In genomic region chr7:86846494-86847190, GRCh38 we compare ENCODE assay signal across 1 cellular context.
TF ChIP-seq lines count a peak whose summit lies in the region.

No MANE protein-coding gene starts in this region.

TF ChIP-seq in HepG2, 621 proteins besides CTCF, POLR2A, EP300 and RAD21 (continued from another document and continues in another):
- TF ChIP-seq EHMT2 (IDR thresholded peaks at IDR 0.05; ENCODE audit: borderline replicate concordance, low read depth, low read length) (no peak; the same call in 1 of the 2 replicates), EZH2 (conservative IDR thresholded peaks at IDR 0.05; ENCODE audit: low read depth, low read length) (no peak), ZNF496 (CRISPR knock-in tag; IDR thresholded peaks at IDR 0.05; ENCODE audit: insufficient replicate concordance) (no peak), TCF12 (IDR thresholded peaks at IDR 0.05) (no peak), TCF12 (CRISPR knock-in tag; IDR thresholded peaks at IDR 0.05) (no peak), ZNF607 (CRISPR knock-in tag; IDR thresholded peaks at IDR 0.05; ENCODE audit: borderline replicate concordance) (peak; percentile 59; the same call in 1 of the 2 replicates), FOXP4 (CRISPR knock-in tag; IDR thresholded peaks at IDR 0.05) (peak; percentile 72), NFKBIZ (CRISPR knock-in tag; IDR thresholded peaks at IDR 0.05) (0 out of 2 replicates have a peak, but pooled peaks have one; percentile 42), ZBTB7B (CRISPR knock-in tag; IDR thresholded peaks at IDR 0.05) (peak; percentile 68), ZNF678 (CRISPR knock-in tag; IDR thresholded peaks at IDR 0.05) (no peak), ZNF781 (CRISPR knock-in tag; IDR thresholded peaks at IDR 0.05; ENCODE audit: borderline replicate concordance, not compliant biosample characterization) (no peak), ZNF720 (CRISPR knock-in tag; IDR thresholded peaks at IDR 0.05) (no peak), TFDP2 (CRISPR knock-in tag; IDR thresholded peaks at IDR 0.05) (no peak), JDP2 (CRISPR knock-in tag; IDR thresholded peaks at IDR 0.05; ENCODE audit: borderline replicate concordance) (no peak), CHD2 (IDR thresholded peaks at IDR 0.05; ENCODE audit: low read depth, low read length) (no peak), KDM4B (CRISPR knock-in tag; IDR thresholded peaks at IDR 0.05) (no peak), FOXO4 (CRISPR knock-in tag; conservative IDR thresholded peaks at IDR 0.05) (no peak), ZNF501 (CRISPR knock-in tag; IDR thresholded peaks at IDR 0.05) (no peak), ETV5 (CRISPR knock-in tag; IDR thresholded peaks at IDR 0.05; ENCODE audit: borderline replicate concordance) (peak; percentile 79; the same call in 1 of the 2 replicates), MTA3 (CRISPR knock-in tag; IDR thresholded peaks at IDR 0.05) (no peak), ZNF883 (CRISPR knock-in tag; IDR thresholded peaks at IDR 0.05; ENCODE audit: not compliant biosample characterization) (no peak), MNT (IDR thresholded peaks at IDR 0.05) (no peak), MEIS1 (CRISPR knock-in tag; IDR thresholded peaks at IDR 0.05; ENCODE audit: borderline replicate concordance) (no peak), ZFP36L1 (CRISPR knock-in tag; IDR thresholded peaks at IDR 0.05) (no peak; the same call in 1 of the 2 replicates), ZNF383 (CRISPR knock-in tag; IDR thresholded peaks at IDR 0.05; ENCODE audit: borderline replicate concordance) (no peak), DNMT1 (CRISPR knock-in tag; IDR thresholded peaks at IDR 0.05) (no peak), PLSCR1 (CRISPR knock-in tag; IDR thresholded peaks at IDR 0.05; ENCODE audit: borderline replicate concordance) (no peak), ZNF235 (CRISPR knock-in tag; IDR thresholded peaks at IDR 0.05; ENCODE audit: borderline replicate concordance) (no peak), NPAS2 (CRISPR knock-in tag; IDR thresholded peaks at IDR 0.05; ENCODE audit: borderline replicate concordance) (no peak), NFIB (CRISPR knock-in tag; IDR thresholded peaks at IDR 0.05; ENCODE audit: borderline replicate concordance) (no peak), KLF11 (CRISPR knock-in tag; IDR thresholded peaks at IDR 0.05) (0 out of 2 replicates have a peak, but pooled peaks have one; percentile 77), HNRNPLL (IDR thresholded peaks at IDR 0.05; ENCODE audit: low read depth, low read length, poor library complexity, severe bottlenecking) (no peak), ZNF296 (CRISPR knock-in tag; conservative IDR thresholded peaks at IDR 0.05) (no peak), ZNF160 (CRISPR knock-in tag; IDR thresholded peaks at IDR 0.05) (no peak), ZNF709 (CRISPR knock-in tag; IDR thresholded peaks at IDR 0.05) (no peak), REL (CRISPR knock-in tag; conservative IDR thresholded peaks at IDR 0.05) (no peak), MTF2 (CRISPR knock-in tag; IDR thresholded peaks at IDR 0.05; ENCODE audit: borderline replicate concordance) (no peak), MXD1 (CRISPR knock-in tag; IDR thresholded peaks at IDR 0.05) (no peak), RXRA (CRISPR knock-in tag; IDR thresholded peaks at IDR 0.05) (peak; percentile 88; the same call in 1 of the 2 replicates), ZSCAN20 (CRISPR knock-in tag; IDR thresholded peaks at IDR 0.05; ENCODE audit: borderline replicate concordance) (no peak), ZNF589 (CRISPR knock-in tag; conservative IDR thresholded peaks at IDR 0.05) (no peak), ZNF816 (CRISPR knock-in tag; IDR thresholded peaks at IDR 0.05; ENCODE audit: borderline replicate concordance) (peak; percentile 49; the same call in 1 of the 2 replicates), MAF1 (CRISPR knock-in tag; IDR thresholded peaks at IDR 0.05; ENCODE audit: borderline replicate concordance) (no peak), ZNF597 (CRISPR knock-in tag; IDR thresholded peaks at IDR 0.05) (no peak), SIX4 (CRISPR knock-in tag; IDR thresholded peaks at IDR 0.05) (peak; percentile 68; the same call in 1 of the 2 replicates)
- TF ChIP-seq, protein P1, sequence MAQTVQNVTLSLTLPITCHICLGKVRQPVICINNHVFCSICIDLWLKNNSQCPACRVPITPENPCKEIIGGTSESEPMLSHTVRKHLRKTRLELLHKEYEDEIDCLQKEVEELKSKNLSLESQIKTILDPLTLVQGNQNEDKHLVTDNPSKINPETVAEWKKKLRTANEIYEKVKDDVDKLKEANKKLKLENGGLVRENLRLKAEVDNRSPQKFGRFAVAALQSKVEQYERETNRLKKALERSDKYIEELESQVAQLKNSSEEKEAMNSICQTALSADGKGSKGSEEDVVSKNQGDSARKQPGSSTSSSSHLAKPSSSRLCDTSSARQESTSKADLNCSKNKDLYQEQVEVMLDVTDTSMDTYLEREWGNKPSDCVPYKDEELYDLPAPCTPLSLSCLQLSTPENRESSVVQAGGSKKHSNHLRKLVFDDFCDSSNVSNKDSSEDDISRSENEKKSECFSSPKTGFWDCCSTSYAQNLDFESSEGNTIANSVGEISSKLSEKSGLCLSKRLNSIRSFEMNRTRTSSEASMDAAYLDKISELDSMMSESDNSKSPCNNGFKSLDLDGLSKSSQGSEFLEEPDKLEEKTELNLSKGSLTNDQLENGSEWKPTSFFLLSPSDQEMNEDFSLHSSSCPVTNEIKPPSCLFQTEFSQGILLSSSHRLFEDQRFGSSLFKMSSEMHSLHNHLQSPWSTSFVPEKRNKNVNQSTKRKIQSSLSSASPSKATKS (CRISPR knock-in tag; IDR thresholded peaks at IDR 0.05) = no peak
- TF ChIP-seq, protein P2, sequence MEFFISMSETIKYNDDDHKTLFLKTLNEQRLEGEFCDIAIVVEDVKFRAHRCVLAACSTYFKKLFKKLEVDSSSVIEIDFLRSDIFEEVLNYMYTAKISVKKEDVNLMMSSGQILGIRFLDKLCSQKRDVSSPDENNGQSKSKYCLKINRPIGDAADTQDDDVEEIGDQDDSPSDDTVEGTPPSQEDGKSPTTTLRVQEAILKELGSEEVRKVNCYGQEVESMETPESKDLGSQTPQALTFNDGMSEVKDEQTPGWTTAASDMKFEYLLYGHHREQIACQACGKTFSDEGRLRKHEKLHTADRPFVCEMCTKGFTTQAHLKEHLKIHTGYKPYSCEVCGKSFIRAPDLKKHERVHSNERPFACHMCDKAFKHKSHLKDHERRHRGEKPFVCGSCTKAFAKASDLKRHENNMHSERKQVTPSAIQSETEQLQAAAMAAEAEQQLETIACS (CRISPR knock-in tag; IDR thresholded peaks at IDR 0.05) = no peak
- TF ChIP-seq, protein P3, sequence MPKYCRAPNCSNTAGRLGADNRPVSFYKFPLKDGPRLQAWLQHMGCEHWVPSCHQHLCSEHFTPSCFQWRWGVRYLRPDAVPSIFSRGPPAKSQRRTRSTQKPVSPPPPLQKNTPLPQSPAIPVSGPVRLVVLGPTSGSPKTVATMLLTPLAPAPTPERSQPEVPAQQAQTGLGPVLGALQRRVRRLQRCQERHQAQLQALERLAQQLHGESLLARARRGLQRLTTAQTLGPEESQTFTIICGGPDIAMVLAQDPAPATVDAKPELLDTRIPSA (CRISPR knock-in tag; IDR thresholded peaks at IDR 0.05; ENCODE audit: borderline replicate concordance) = no peak
- TF ChIP-seq, protein P4, sequence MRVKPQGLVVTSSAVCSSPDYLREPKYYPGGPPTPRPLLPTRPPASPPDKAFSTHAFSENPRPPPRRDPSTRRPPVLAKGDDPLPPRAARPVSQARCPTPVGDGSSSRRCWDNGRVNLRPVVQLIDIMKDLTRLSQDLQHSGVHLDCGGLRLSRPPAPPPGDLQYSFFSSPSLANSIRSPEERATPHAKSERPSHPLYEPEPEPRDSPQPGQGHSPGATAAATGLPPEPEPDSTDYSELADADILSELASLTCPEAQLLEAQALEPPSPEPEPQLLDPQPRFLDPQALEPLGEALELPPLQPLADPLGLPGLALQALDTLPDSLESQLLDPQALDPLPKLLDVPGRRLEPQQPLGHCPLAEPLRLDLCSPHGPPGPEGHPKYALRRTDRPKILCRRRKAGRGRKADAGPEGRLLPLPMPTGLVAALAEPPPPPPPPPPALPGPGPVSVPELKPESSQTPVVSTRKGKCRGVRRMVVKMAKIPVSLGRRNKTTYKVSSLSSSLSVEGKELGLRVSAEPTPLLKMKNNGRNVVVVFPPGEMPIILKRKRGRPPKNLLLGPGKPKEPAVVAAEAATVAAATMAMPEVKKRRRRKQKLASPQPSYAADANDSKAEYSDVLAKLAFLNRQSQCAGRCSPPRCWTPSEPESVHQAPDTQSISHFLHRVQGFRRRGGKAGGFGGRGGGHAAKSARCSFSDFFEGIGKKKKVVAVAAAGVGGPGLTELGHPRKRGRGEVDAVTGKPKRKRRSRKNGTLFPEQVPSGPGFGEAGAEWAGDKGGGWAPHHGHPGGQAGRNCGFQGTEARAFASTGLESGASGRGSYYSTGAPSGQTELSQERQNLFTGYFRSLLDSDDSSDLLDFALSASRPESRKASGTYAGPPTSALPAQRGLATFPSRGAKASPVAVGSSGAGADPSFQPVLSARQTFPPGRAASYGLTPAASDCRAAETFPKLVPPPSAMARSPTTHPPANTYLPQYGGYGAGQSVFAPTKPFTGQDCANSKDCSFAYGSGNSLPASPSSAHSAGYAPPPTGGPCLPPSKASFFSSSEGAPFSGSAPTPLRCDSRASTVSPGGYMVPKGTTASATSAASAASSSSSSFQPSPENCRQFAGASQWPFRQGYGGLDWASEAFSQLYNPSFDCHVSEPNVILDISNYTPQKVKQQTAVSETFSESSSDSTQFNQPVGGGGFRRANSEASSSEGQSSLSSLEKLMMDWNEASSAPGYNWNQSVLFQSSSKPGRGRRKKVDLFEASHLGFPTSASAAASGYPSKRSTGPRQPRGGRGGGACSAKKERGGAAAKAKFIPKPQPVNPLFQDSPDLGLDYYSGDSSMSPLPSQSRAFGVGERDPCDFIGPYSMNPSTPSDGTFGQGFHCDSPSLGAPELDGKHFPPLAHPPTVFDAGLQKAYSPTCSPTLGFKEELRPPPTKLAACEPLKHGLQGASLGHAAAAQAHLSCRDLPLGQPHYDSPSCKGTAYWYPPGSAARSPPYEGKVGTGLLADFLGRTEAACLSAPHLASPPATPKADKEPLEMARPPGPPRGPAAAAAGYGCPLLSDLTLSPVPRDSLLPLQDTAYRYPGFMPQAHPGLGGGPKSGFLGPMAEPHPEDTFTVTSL (CRISPR knock-in tag; IDR thresholded peaks at IDR 0.05; ENCODE audit: borderline replicate concordance) = peak; percentile 99
